16 cellular contexts compared by ENCODE assay signal in the genomic region with DNA sequence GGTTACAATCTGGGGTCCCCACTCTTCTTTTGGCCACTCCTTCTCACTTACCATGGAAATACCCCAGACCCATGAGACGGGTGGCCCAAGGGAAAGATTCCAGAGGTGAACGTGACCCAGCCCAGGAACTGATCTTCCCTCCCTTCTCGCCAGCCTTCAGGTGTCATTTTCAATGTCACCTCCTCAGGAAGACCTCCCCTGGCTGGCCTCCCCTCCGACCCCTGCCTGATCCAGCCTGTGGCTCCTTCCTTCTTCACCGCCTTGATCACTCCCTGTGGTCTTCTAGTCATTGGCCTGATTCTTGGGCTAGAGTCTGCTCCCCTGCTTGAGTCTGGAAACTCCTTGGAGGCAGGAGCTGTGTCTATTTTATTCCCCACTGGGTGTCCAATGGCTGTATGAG.
"Had no signal": no experiment of that assay in that cellular context is flagged by ENCODE, and none has a peak within 500 bp of the region (broad histone marks: within the 10 kb centered on the region; RNA-seq: fewer than 3 reads in every experiment).

No MANE protein-coding gene starts in this region.

- H3K9me3 ChIP-seq: mucosa of descending colon, tibial nerve had no signal

- H3K36me3 Mint-ChIP-seq: stimulated activated effector memory CD8-positive, alpha-beta T cell treated with anti-CD3 and anti-CD28 coated beads, Interleukin-12 subunit alpha, Interleukin-12 subunit beta, amount 100 ng/mL, for 72 hours had no signal

- H3K4me3 Mint-ChIP-seq: activated B cell treated with CpG ODN at 0.5 μM for 24 hours; activated CD4-positive, alpha-beta T cell treated with anti-CD3 and anti-CD28 coated beads, Interleukin-2, amount 10 ng/mL, durations not matched to agents 7 days and 5 days; activated T-cell treated with anti-CD3 and anti-CD28 coated beads, Interleukin-2, amount 50 U/mL, for 72 hours; effector memory CD8-positive, alpha-beta T cell; naive thymus-derived CD8-positive, alpha-beta T cell; stimulated activated effector memory CD8-positive, alpha-beta T cell treated with anti-CD3 and anti-CD28 coated beads, Interleukin-12 subunit alpha, Interleukin-12 subunit beta, amount 100 ng/mL, for 72 hours; T-helper 17 cell had no signal

- DNase-seq: activated B cell treated with CpG ODN at 0.5 μM for 24 hours; activated CD4-positive, alpha-beta T cell treated with anti-CD3 and anti-CD28 coated beads, Interleukin-2, amount 10 ng/mL, durations not matched to agents 7 days and 5 days; activated naive CD4-positive, alpha-beta T cell; activated T-cell treated with anti-CD3 and anti-CD28 coated beads, Interleukin-2, amount 50 U/mL, for 72 hours; caudate nucleus; cortex of kidney; effector memory CD8-positive, alpha-beta T cell; erythroblast; kidney; mucosa of descending colon; naive thymus-derived CD8-positive, alpha-beta T cell; occipital lobe; SIG-M5; T-helper 17 cell had no signal

- H3K36me3 ChIP-seq: tibial nerve had no signal

- H3K4me3 ChIP-seq: mucosa of descending colon, tibial nerve had no signal

- H3K27me3 ChIP-seq: tibial nerve had no signal

- H3K9me3 Mint-ChIP-seq: activated B cell treated with CpG ODN at 0.5 μM for 24 hours; activated CD4-positive, alpha-beta T cell treated with anti-CD3 and anti-CD28 coated beads, Interleukin-2, amount 10 ng/mL, durations not matched to agents 7 days and 5 days; activated T-cell treated with anti-CD3 and anti-CD28 coated beads, Interleukin-2, amount 50 U/mL, for 72 hours; effector memory CD8-positive, alpha-beta T cell; naive thymus-derived CD8-positive, alpha-beta T cell; stimulated activated effector memory CD8-positive, alpha-beta T cell treated with anti-CD3 and anti-CD28 coated beads, Interleukin-12 subunit alpha, Interleukin-12 subunit beta, amount 100 ng/mL, for 72 hours had no signal

- H3K27ac Mint-ChIP-seq: activated B cell treated with CpG ODN at 0.5 μM for 24 hours; activated CD4-positive, alpha-beta T cell treated with anti-CD3 and anti-CD28 coated beads, Interleukin-2, amount 10 ng/mL, durations not matched to agents 7 days and 5 days; activated T-cell treated with anti-CD3 and anti-CD28 coated beads, Interleukin-2, amount 50 U/mL, for 72 hours; effector memory CD8-positive, alpha-beta T cell; stimulated activated effector memory CD8-positive, alpha-beta T cell treated with anti-CD3 and anti-CD28 coated beads, Interleukin-12 subunit alpha, Interleukin-12 subunit beta, amount 100 ng/mL, for 72 hours; T-helper 17 cell had no signal

- ATAC-seq: activated T-cell treated with anti-CD3 and anti-CD28 coated beads, Interleukin-2, amount 50 U/mL, for 72 hours; effector memory CD8-positive, alpha-beta T cell; mucosa of descending colon; naive thymus-derived CD8-positive, alpha-beta T cell; stimulated activated effector memory CD8-positive, alpha-beta T cell treated with anti-CD3 and anti-CD28 coated beads, Interleukin-12 subunit alpha, Interleukin-12 subunit beta, amount 100 ng/mL, for 72 hours; T-helper 17 cell had no signal
